Comparison of ENCODE assay signal across 8 cellular contexts in the genomic region with DNA sequence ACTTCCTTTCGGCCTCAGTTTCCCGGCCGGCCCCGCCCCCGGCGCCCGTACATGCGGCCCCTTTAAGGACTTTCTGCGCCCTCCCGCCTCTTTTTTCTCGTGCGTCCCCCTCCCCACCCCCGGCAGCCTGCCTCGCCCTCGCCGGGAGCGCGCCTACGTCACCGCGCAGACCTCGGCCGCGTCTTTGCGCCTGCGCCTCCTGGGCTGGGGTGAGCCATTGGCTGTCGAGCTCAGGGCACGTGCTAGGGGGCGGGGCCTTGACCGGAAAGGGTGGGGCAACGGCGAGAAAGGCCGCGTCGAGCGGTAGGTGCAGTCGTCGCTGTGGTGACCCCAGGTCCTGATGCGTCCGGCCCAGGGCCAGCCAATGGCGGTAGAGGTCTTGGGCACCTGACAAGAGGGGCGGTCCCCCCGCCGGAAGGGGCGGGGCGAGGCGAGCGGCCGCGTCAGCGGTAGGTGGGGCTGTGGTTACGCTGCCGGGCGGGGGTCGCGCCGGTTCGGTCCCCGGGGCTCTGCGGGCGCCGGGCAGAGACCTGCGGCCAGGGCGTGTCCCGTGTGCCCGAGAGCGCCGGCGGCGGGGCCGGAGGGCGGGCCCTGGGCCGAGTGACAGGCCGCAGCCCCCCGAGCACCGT. TPM values are rescaled to one million over a fixed set of nuclear protein-coding genes. Genes with fewer than 3 reads are reported as not detected.
DNase-seq lines count a peak whose midpoint lies in the region; ATAC-seq and TF ChIP-seq lines count a peak whose summit lies in the region.

A gene with protein sequence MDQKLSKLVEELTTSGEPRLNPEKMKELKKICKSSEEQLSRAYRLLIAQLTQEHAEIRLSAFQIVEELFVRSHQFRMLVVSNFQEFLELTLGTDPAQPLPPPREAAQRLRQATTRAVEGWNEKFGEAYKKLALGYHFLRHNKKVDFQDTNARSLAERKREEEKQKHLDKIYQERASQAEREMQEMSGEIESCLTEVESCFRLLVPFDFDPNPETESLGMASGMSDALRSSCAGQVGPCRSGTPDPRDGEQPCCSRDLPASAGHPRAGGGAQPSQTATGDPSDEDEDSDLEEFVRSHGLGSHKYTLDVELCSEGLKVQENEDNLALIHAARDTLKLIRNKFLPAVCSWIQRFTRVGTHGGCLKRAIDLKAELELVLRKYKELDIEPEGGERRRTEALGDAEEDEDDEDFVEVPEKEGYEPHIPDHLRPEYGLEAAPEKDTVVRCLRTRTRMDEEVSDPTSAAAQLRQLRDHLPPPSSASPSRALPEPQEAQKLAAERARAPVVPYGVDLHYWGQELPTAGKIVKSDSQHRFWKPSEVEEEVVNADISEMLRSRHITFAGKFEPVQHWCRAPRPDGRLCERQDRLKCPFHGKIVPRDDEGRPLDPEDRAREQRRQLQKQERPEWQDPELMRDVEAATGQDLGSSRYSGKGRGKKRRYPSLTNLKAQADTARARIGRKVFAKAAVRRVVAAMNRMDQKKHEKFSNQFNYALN (plus strand): TSS at position 428 of the 629 bp plus-strand sequence. CDS start 884 bp downstream, outside the sequence.

- no peaks in the 10 kb centered on the region for H3K27me3 ChIP-seq in upper lobe of right lung

- in situ Hi-C loops in GM13976 (cut with MboI; ENCODE audit: low sequenced_read_pairs, unreplicated experiment): loop anchor here (10.0 kb wide), 1 partner anchor 212 kb away; no protein-coding TSS in a partner anchor

- DNase-seq in GM13976 (ENCODE audit: low spot score) (peak; percentile 100), NCI-H146 treated with DMSO at 0.1 percent for 48 hours (lab: John Stamatoyannopoulos, UW; ENCODE audit: unreplicated experiment) (peak; percentile 95), amniotic epithelial cell (ENCODE audit: low read depth) (peak; percentile 99), left cardiac atrium (peak; percentile 100), posterior vena cava (ENCODE audit: low spot score) (peak; percentile 100), upper lobe of right lung (peak; percentile 100)

- no peak for TF ChIP-seq CTCF in GM13976 (IDR thresholded peaks at IDR 0.05; ENCODE audit: borderline replicate concordance, control extremely low read depth, extremely low read depth, insufficient read depth, missing control alignments)
- no peak for TF ChIP-seq CTCF in upper lobe of right lung (IDR thresholded peaks at IDR 0.05)

- peak within 1 kb of the TSS; percentile 87 for H3K4me3 ChIP-seq in upper lobe of right lung

- H3K9me3 ChIP-seq in upper lobe of right lung: no peaks in the 10 kb centered on the region

- ATAC-seq in HG02870 (IDR thresholded peaks at IDR 0.05; ENCODE audit: unreplicated experiment): peak; percentile 94
- peak; percentile 94 to 96 for ATAC-seq in left cardiac atrium
- peak; percentile 94 for ATAC-seq in upper lobe of right lung

- H3K27ac ChIP-seq in upper lobe of right lung: peak within 1 kb of the TSS; percentile 98

- peaks cover 31% of the 10 kb centered on the region for H3K4me1 ChIP-seq in upper lobe of right lung

- peaks cover 8% of the 10 kb centered on the region for H3K36me3 ChIP-seq in upper lobe of right lung

- intact Hi-C loops in T-helper 1 cell treated with Interleukin-12 subunit alpha and Interleukin-12 subunit beta and Interleukin-4 antibody, amounts not matched to agents 30 ng/mL and 1 ng/mL, for 36 hours (cut with micrococcal nuclease): loop anchor here (1.0 to 5.0 kb wide), 18 partner anchors 17 to 672 kb away; a partner anchor contains a TSS
- intact Hi-C loops in left cardiac atrium (cut with DNase I): loop anchor here in 1 of 2 donors (1.0 to 10.0 kb wide), 3 partner anchors 52 to 182 kb away; a partner anchor contains a TSS
- intact Hi-C loops in posterior vena cava (cut with DNase I): loop anchor here in 1 of 2 donors (2.0 kb wide), 1 partner anchor 98 kb away; a partner anchor contains a TSS
- intact Hi-C loops in upper lobe of right lung (cut with DNase I): loop anchor here (10.0 kb wide), 1 partner anchor 92 kb away; no protein-coding TSS in a partner anchor

RNA-seq across cellular contexts. Expression of the gene that starts here (rescaled TPM):
- total RNA-seq in T-helper 1 cell treated with Interleukin-12 subunit alpha and Interleukin-12 subunit beta and Interleukin-4 antibody, amounts not matched to agents 30 ng/mL and 1 ng/mL, for 36 hours: 23.3 and 25.4 TPM in 2 replicates
- total RNA-seq in left cardiac atrium (1 to 10 TPM; 7.9 to 8.4 TPM), posterior vena cava (10 to 100 TPM; 14.3 to 14.7 TPM), upper lobe of right lung (28.3 TPM)

Comparison
In these comparisons a context has a peak if more than half of its experiments do, and no peak if none do; other contexts are left out.
1. Peak in every context shown above with its lines: DNase-seq, ATAC-seq, H3K4me3 ChIP-seq and H3K27ac ChIP-seq.